8 cellular contexts compared by ENCODE assay signal in the genomic region with DNA sequence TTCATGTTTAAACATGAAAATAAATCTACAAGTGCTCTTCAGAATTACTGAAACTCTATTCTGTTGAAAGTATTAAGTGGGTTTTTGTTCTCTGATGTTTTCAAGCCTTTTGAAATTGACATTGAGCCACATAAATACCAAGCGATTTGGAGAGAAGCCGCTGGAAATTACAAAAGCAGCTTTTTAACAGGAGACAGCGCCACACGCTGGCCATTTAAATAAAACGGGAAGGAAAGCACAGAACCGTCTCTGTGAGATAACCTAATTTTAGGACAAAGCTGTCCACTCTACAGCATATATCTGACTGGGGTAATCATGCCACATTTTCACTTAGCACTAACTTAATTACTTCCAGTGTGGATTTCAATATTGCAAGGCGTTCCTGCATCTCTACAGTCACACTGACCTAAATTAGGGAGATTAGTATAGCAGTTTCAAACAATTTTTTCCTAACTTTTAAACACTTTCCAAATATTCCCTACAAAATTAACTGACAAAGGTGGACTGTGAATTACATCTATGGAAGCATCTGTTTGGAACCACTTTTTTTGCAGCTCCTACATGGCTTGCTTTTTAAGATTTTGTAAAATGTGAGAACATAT. TPM values are rescaled to one million over a fixed set of nuclear protein-coding genes. Genes with fewer than 3 reads are reported as not detected.
DNase-seq lines count a peak whose midpoint lies in the region; FAIRE-seq and TF ChIP-seq lines count a peak whose summit lies in the region.

No MANE protein-coding gene starts in this region.

- peaks cover 0 to 28% (median 0%) of the 10 kb centered on the region in 7 donors for H3K27me3 ChIP-seq in spleen (replicated peaks in 1 of 7)

- H3K27ac Mint-ChIP-seq in activated CD4-positive, alpha-beta T cell treated with anti-CD3 and anti-CD28 coated beads, Interleukin-2, amount 10 ng/mL, durations not matched to agents 24 days and 14 days: no peak overlapping the region
- no peak overlapping the region for H3K27ac Mint-ChIP-seq in glutamatergic neuron (ENCODE audit: unreplicated experiment)

- no peaks in the 10 kb centered on the region for H3K4me1 Mint-ChIP-seq in activated CD4-positive, alpha-beta T cell treated with anti-CD3 and anti-CD28 coated beads, Interleukin-2, amount 10 ng/mL, durations not matched to agents 24 days and 14 days
- no peaks in the 10 kb centered on the region for H3K4me1 Mint-ChIP-seq in glutamatergic neuron (ENCODE audit: low read depth, unreplicated experiment)

- no peaks in the 10 kb centered on the region for H3K36me3 Mint-ChIP-seq in activated CD4-positive, alpha-beta T cell treated with anti-CD3 and anti-CD28 coated beads, Interleukin-2, amount 10 ng/mL, durations not matched to agents 24 days and 14 days (ENCODE audit: low read depth)
- H3K36me3 Mint-ChIP-seq in glutamatergic neuron (ENCODE audit: unreplicated experiment): no peaks in the 10 kb centered on the region

- H3K9me3 Mint-ChIP-seq in activated CD4-positive, alpha-beta T cell treated with anti-CD3 and anti-CD28 coated beads, Interleukin-2, amount 10 ng/mL, durations not matched to agents 24 days and 14 days: no peaks in the 10 kb centered on the region
- no peaks in the 10 kb centered on the region for H3K9me3 Mint-ChIP-seq in glutamatergic neuron (ENCODE audit: unreplicated experiment)

- peaks cover 3% of the 10 kb centered on the region for H3K27me3 Mint-ChIP-seq in activated CD4-positive, alpha-beta T cell treated with anti-CD3 and anti-CD28 coated beads, Interleukin-2, amount 10 ng/mL, durations not matched to agents 24 days and 14 days
- H3K27me3 Mint-ChIP-seq in glutamatergic neuron (ENCODE audit: unreplicated experiment): no peaks in the 10 kb centered on the region

- WGBS in spleen, 5 donors: 0 to 4% (median 1%) methylated on average over 7 of the region's 7 CpGs

- TF ChIP-seq CTCF in 22Rv1 (IDR thresholded peaks at IDR 0.05) (peak; percentile 65), glutamatergic neuron (IDR thresholded peaks at IDR 0.05; ENCODE audit: partially characterized antibody, unreplicated experiment) (peak; percentile 52), spleen (IDR thresholded peaks at IDR 0.05 in 8 of 11, conservative IDR thresholded peaks at IDR 0.05 in 3 of 11) (peak in 7 of 11 experiments; percentile 27 to 58 (median 49))

- H3K4me3 ChIP-seq in spleen: no peak overlapping the region

- FAIRE-seq in GM12891 (lab: Jason Lieb, UNC): no peak

- H3K4me1 ChIP-seq in spleen: no peaks in the 10 kb centered on the region

- H3K27ac ChIP-seq in 22Rv1 (no peak overlapping the region), spleen (no peak overlapping the region)

- DNase-seq in ELR (ENCODE audit: low read depth) (peak; percentile 57), NCI-H1105 treated with DMSO at 0.1 percent for 48 hours (lab: John Stamatoyannopoulos, UW) (peak; percentile 42), glutamatergic neuron (peak; percentile 59), spleen (no peak), GM12891 (ENCODE audit: insufficient read length, low spot score) (no peak), cerebellar nuclear complex (lab: John Stamatoyannopoulos, UW) (no peak)
- DNase-seq in activated CD4-positive, alpha-beta T cell treated with anti-CD3 and anti-CD28 coated beads, Interleukin-2, amount 10 ng/mL, durations not matched to agents 24 days and 14 days: peak; percentile 60

- no peaks in the 10 kb centered on the region for H3K9me3 ChIP-seq in spleen

- TF ChIP-seq POLR2A in spleen (IDR thresholded peaks at IDR 0.05) (no peak), GM12891 (IDR thresholded peaks at IDR 0.05; ENCODE audit: low read depth, low read length) (no peak)

- H3K4me3 Mint-ChIP-seq in activated CD4-positive, alpha-beta T cell treated with anti-CD3 and anti-CD28 coated beads, Interleukin-2, amount 10 ng/mL, durations not matched to agents 24 days and 14 days: no peak overlapping the region
- H3K4me3 Mint-ChIP-seq in glutamatergic neuron (ENCODE audit: unreplicated experiment): no peak overlapping the region

- intact Hi-C loops in activated CD4-positive, alpha-beta T cell treated with anti-CD3 and anti-CD28 coated beads, Interleukin-2, amount 10 ng/mL, durations not matched to agents 24 days and 14 days (cut with micrococcal nuclease): loop anchor here (1.0 kb wide), 1 partner anchor 742 kb away; no protein-coding TSS in a partner anchor
- intact Hi-C loops in spleen (cut with DNase I; ENCODE audit: low total_unique reads): loop anchor here (5.0 kb wide), 1 partner anchor 741 kb away; no protein-coding TSS in a partner anchor

- H3K36me3 ChIP-seq in spleen: no peaks in the 10 kb centered on the region

TF ChIP-seq in GM12891, 5 proteins besides CTCF, POLR2A, EP300 and RAD21:
- TF ChIP-seq SPI1 (IDR thresholded peaks at IDR 0.05; ENCODE audit: low read depth, low read length) (no peak), TAF1 (IDR thresholded peaks at IDR 0.05; ENCODE audit: low read depth, low read length) (no peak), PAX5 (IDR thresholded peaks at IDR 0.05; ENCODE audit: insufficient read depth, low read length, severe bottlenecking) (no peak), POLR2AphosphoS5 (IDR thresholded peaks at IDR 0.05; ENCODE audit: low read depth, low read length) (no peak), POU2F2 (IDR thresholded peaks at IDR 0.05; ENCODE audit: low read depth, low read length) (no peak)

RNA-seq across cellular contexts. Expression of gene ANOS1, which starts 6.8 kb away (rescaled TPM):
- total RNA-seq in activated CD4-positive, alpha-beta T cell treated with anti-CD3 and anti-CD28 coated beads, Interleukin-2, amount 10 ng/mL, durations not matched to agents 24 days and 14 days: not detected in 2 replicates
- 1.0 TPM for total RNA-seq in glutamatergic neuron (ENCODE audit: unreplicated experiment)
- total RNA-seq in spleen: 1 to 10 TPM in 5 of 7 donors, under 1 TPM in 2; 0.64 to 3.9 (median 1.2) TPM
- polyA plus RNA-seq in spleen: under 1 TPM; 0.26 to 0.74 (median 0.38) TPM
- polyA plus RNA-seq in GM12891 (2012; ENCODE audit: low read depth, missing spikeins): 0.01 TPM

Comparison
In these comparisons a context has a peak if more than half of its experiments do, and no peak if none do; other contexts are left out.
1. DNase-seq: peak in ELR (single experiment), NCI-H1105 treated with DMSO at 0.1 percent for 48 hours (single experiment), activated CD4-positive, alpha-beta T cell treated with anti-CD3 and anti-CD28 coated beads, Interleukin-2, amount 10 ng/mL, durations not matched to agents 24 days and 14 days (single experiment) and glutamatergic neuron (single experiment); none in spleen (single experiment), GM12891 (single experiment) and cerebellar nuclear complex (0 of 2).
2. Peak in every context shown above with its lines, with median percentiles within 50 percentile points of each other: CTCF ChIP-seq.